ENCODE assay signal across 19 cellular contexts in genomic region chr5:64318175-64318574, GRCh38.
"Had no signal": no experiment of that assay in that cellular context is flagged by ENCODE, and none has a peak within 500 bp of the region (broad histone marks: within the 10 kb centered on the region; RNA-seq: fewer than 3 reads in every experiment).

No MANE protein-coding gene starts in this region.

- H3K27me3 ChIP-seq: gastrocnemius medialis, left lung, thyroid gland had no signal

- H3K4me1 Mint-ChIP-seq: activated naive CD4-positive, alpha-beta T cell treated with anti-CD3 and anti-CD28 coated beads, Interleukin-2, amount 50 U/mL, for 24 hours had no signal

- H3K27ac Mint-ChIP-seq: activated naive CD4-positive, alpha-beta T cell treated with anti-CD3 and anti-CD28 coated beads, Interleukin-2, amount 50 U/mL, for 24 hours; effector memory CD8-positive, alpha-beta T cell; nephron progenitor cell had no signal

- ATAC-seq: effector memory CD8-positive, alpha-beta T cell; gastrocnemius medialis; left lung had no signal

- H3K36me3 Mint-ChIP-seq: activated naive CD4-positive, alpha-beta T cell treated with anti-CD3 and anti-CD28 coated beads, Interleukin-2, amount 50 U/mL, for 24 hours had no signal

- H3K36me3 ChIP-seq: gastrocnemius medialis, left lung, thyroid gland had no signal

- H3K27me3 Mint-ChIP-seq: activated naive CD4-positive, alpha-beta T cell treated with anti-CD3 and anti-CD28 coated beads, Interleukin-2, amount 50 U/mL, for 24 hours; effector memory CD8-positive, alpha-beta T cell had no signal

- H3K9me3 Mint-ChIP-seq: activated naive CD4-positive, alpha-beta T cell treated with anti-CD3 and anti-CD28 coated beads, Interleukin-2, amount 50 U/mL, for 24 hours; effector memory CD8-positive, alpha-beta T cell; nephron progenitor cell had no signal

- FAIRE-seq: kidney had no signal

- H3K4me3 Mint-ChIP-seq: activated naive CD4-positive, alpha-beta T cell treated with anti-CD3 and anti-CD28 coated beads, Interleukin-2, amount 50 U/mL, for 24 hours; effector memory CD8-positive, alpha-beta T cell; nephron progenitor cell had no signal

- H3K9me3 ChIP-seq: gastrocnemius medialis, left lung, thyroid gland had no signal

- H3K27ac ChIP-seq: gastrocnemius medialis, left lung, thyroid gland had no signal

- H3K4me3 ChIP-seq: gastrocnemius medialis, left lung, thyroid gland had no signal

- DNase-seq: activated CD4-positive, alpha-beta T cell treated with anti-CD3 and anti-CD28 coated beads, Interleukin-2, amount 50 U/mL, for 1 hour; activated CD8-positive, alpha-beta memory T cell treated with anti-CD3 and anti-CD28 coated beads, Interleukin-2, amount 50 U/mL, for 4 hours; activated effector memory CD4-positive, alpha-beta T cell treated with anti-CD3 and anti-CD28 coated beads, Interleukin-2, amount 50 U/mL, for 16 hours; activated T-cell treated with anti-CD3 and anti-CD28 coated beads, Interleukin-2, amount 50 U/mL, for 48 hours; effector memory CD8-positive, alpha-beta T cell; gastrocnemius medialis; head of caudate nucleus; kidney; left lung; nephron progenitor cell; nucleus accumbens; posterior cingulate gyrus; stimulated activated CD4-positive, alpha-beta T cell treated with anti-CD3 and anti-CD28 coated beads, Interleukin-12 subunit alpha, Interleukin-12 subunit beta, amount 100 ng/mL, for 4 hours; stimulated activated CD4-positive, alpha-beta T cell treated with anti-CD3 and anti-CD28 coated beads, Interleukin-1b, Interleukin-23, amount 100 ng/mL, for 48 hours; stimulated activated CD8-positive, alpha-beta memory T cell treated with anti-CD3 and anti-CD28 coated beads, Interleukin-4, amount 100 ng/mL, for 48 hours; stimulated activated naive CD4-positive, alpha-beta T cell; T1000; thyroid gland had no signal

- H3K4me1 ChIP-seq: gastrocnemius medialis, left lung, thyroid gland had no signal
